ENCODE assay signal across 9 cellular contexts in the genomic region with DNA sequence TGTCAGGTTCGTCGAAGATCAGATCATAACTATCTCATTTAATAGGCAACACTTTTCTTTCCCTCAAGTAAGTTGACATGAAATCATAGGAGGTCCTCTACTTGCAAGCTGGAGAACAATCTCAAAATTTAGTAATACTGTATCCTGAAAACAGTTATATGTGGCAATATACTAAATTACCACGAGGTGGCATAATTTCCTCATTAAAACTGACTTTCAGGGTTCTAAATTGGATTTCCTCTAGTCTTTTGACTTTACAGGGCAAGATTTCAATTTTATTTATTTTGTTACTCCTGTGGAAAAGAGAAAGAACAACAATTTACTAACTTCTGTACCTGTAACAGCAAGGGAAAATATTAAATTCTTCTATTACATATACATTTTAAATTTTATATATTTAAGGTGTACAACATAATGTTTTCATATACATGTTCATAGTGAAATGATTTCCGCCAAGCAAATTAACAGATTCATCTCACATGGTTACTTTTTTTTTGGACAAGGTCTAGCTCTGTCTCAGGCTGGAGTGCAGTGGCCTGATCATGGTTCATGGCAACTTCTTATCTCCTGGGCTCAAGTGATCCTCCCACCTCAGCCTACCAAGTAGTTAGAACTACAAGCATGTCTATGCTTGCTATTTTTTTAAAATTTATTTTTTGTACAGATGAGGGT. TPM values are rescaled to one million over a fixed set of nuclear protein-coding genes. Genes with fewer than 3 reads are reported as not detected.
DNase-seq lines count a peak whose midpoint lies in the region; ATAC-seq, FAIRE-seq and TF ChIP-seq lines count a peak whose summit lies in the region.
"Had no signal": no experiment of that assay in that cellular context is flagged by ENCODE, and none has a peak within 500 bp of the region (broad histone marks: within the 10 kb centered on the region; RNA-seq: fewer than 3 reads in every experiment).

No MANE protein-coding gene starts in this region.

- H3K9me3 Mint-ChIP-seq in endothelial cell (ENCODE audit: unreplicated experiment): no peaks in the 10 kb centered on the region
- peaks cover 16% of the 10 kb centered on the region for H3K9me3 Mint-ChIP-seq in progenitor cell of endocrine pancreas (ENCODE audit: low read depth)

- H3K4me1 Mint-ChIP-seq in endothelial cell (ENCODE audit: unreplicated experiment) (peaks cover 3% of the 10 kb centered on the region), progenitor cell of endocrine pancreas (ENCODE audit: low read depth) (peaks cover 10% of the 10 kb centered on the region)

- TF ChIP-seq CTCF in C4-2B (conservative IDR thresholded peaks at IDR 0.05) (peak; percentile 80), endothelial cell (IDR thresholded peaks at IDR 0.05; ENCODE audit: unreplicated experiment) (peak; percentile 94), progenitor cell of endocrine pancreas (IDR thresholded peaks at IDR 0.05; ENCODE audit: unreplicated experiment) (peak; percentile 83)

- no peak for ATAC-seq in HG02610 (IDR thresholded peaks at IDR 0.05; ENCODE audit: unreplicated experiment)

- FAIRE-seq in GM19239 (lab: Jason Lieb, UNC): peak; percentile 76

- H3K27me3 Mint-ChIP-seq in endothelial cell (ENCODE audit: unreplicated experiment): no peaks in the 10 kb centered on the region
- no peaks in the 10 kb centered on the region for H3K27me3 Mint-ChIP-seq in progenitor cell of endocrine pancreas
- H3K27me3 Mint-ChIP-seq: memory B cell had no signal

- H3K36me3 Mint-ChIP-seq in endothelial cell (ENCODE audit: low read depth, unreplicated experiment) (peaks cover 6% of the 10 kb centered on the region), progenitor cell of endocrine pancreas (ENCODE audit: insufficient read depth) (peaks cover 3% of the 10 kb centered on the region)
- H3K36me3 Mint-ChIP-seq: memory B cell had no signal

- H3K27ac ChIP-seq in C4-2B: no peak overlapping the region

- no peak overlapping the region for H3K27ac Mint-ChIP-seq in endothelial cell (ENCODE audit: unreplicated experiment)
- no peak overlapping the region for H3K27ac Mint-ChIP-seq in progenitor cell of endocrine pancreas
- H3K27ac Mint-ChIP-seq: memory B cell had no signal

- DNase-seq in GM19239 (ENCODE audit: insufficient read length, low spot score): no peak
- DNase-seq in NCI-H748 (lab: John Stamatoyannopoulos, UW; ENCODE audit: unreplicated experiment): peak; percentile 43
- DNase-seq in endothelial cell (ENCODE audit: low spot score): no peak
- DNase-seq in progenitor cell of endocrine pancreas (ENCODE audit: low spot score, unreplicated experiment): no peak
- DNase-seq in cerebellum (ENCODE audit: low spot score): no peak
- no peak for DNase-seq in activated T-cell treated with anti-CD3 and anti-CD28 coated beads, Interleukin-2, amount 50 U/mL, for 48 hours

- H3K4me3 Mint-ChIP-seq in endothelial cell (ENCODE audit: unreplicated experiment) (no peak overlapping the region), progenitor cell of endocrine pancreas (ENCODE audit: low read depth) (no peak overlapping the region)
- H3K4me3 Mint-ChIP-seq: memory B cell had no signal

RNA-seq across cellular contexts. Expression of gene CYP2C18, which starts 53.4 kb away (rescaled TPM):
- total RNA-seq in endothelial cell (ENCODE audit: unreplicated experiment): not detected
- not detected in 2 replicates for total RNA-seq in progenitor cell of endocrine pancreas
- not detected for total RNA-seq in cerebellum
